In the genomic region with DNA sequence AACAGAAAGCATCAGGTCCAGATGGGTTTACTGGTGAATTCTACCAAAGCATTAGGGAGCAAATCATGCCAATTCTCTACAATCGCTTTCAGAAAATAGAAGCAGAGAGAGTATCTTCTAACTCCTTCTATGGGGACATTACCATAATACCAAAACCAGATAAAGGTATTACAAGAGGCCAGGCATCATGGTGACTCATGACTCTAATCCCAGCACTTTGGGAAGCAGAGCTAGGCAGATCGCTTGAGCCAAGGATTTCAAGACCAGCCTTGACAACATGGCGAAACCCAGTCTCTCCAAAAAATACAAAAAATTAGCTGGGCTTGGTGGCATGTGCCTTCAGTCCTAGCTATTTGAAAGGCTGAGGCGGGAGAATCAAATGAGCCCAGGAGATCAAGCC, we compare ENCODE assay signal across 28 cellular contexts. TPM values are rescaled to one million over a fixed set of nuclear protein-coding genes. Genes with fewer than 3 reads are reported as not detected.
"Had no signal": no experiment of that assay in that cellular context is flagged by ENCODE, and none has a peak within 500 bp of the region (broad histone marks: within the 10 kb centered on the region; RNA-seq: fewer than 3 reads in every experiment).

No MANE protein-coding gene starts in this region.

- H3K4me3 Mint-ChIP-seq: effector memory CD8-positive, alpha-beta T cell; naive B cell; natural killer cell treated with Interleukin-12 subunit alpha and Interleukin-12 subunit beta and Interleukin-15 and Interleukin-18, amount 100 ng/mL, for 72 hours; neural crest cell; stimulated activated memory B cell treated with anti-CD40 and anti-IgM and Interleukin-4, amounts not matched to agents 10 μg/mL and 1 μg/mL and 100 μg/mL, for 72 hours had no signal

- H3K9me3 Mint-ChIP-seq: effector memory CD8-positive, alpha-beta T cell; naive B cell; natural killer cell treated with Interleukin-12 subunit alpha and Interleukin-12 subunit beta and Interleukin-15 and Interleukin-18, amount 100 ng/mL, for 72 hours; neural crest cell; stimulated activated memory B cell treated with anti-CD40 and anti-IgM and Interleukin-4, amounts not matched to agents 10 μg/mL and 1 μg/mL and 100 μg/mL, for 72 hours had no signal

- H3K27ac ChIP-seq: epithelial cell of prostate, esophagus muscularis mucosa, heart right ventricle, lower lobe of right lung, neutrophil, pancreas, right lobe of liver, testis, tibial artery, upper lobe of left lung had no signal

- H3K4me1 Mint-ChIP-seq: naive B cell; neural crest cell; stimulated activated memory B cell treated with anti-CD40 and anti-IgM and Interleukin-4, amounts not matched to agents 10 μg/mL and 1 μg/mL and 100 μg/mL, for 72 hours had no signal

- H3K4me3 ChIP-seq: esophagus muscularis mucosa, heart right ventricle, lower lobe of right lung, pancreas, right lobe of liver, testis, tibial artery, upper lobe of left lung had no signal

- H3K27ac Mint-ChIP-seq: effector memory CD8-positive, alpha-beta T cell; natural killer cell treated with Interleukin-12 subunit alpha and Interleukin-12 subunit beta and Interleukin-15 and Interleukin-18, amount 100 ng/mL, for 72 hours; stimulated activated memory B cell treated with anti-CD40 and anti-IgM and Interleukin-4, amounts not matched to agents 10 μg/mL and 1 μg/mL and 100 μg/mL, for 72 hours had no signal

- ATAC-seq: effector memory CD8-positive, alpha-beta T cell; heart right ventricle; left ventricle myocardium superior; lower lobe of right lung; natural killer cell treated with Interleukin-12 subunit alpha and Interleukin-12 subunit beta and Interleukin-15 and Interleukin-18, amount 100 ng/mL, for 72 hours; pancreas; right lobe of liver; stimulated activated memory B cell treated with anti-CD40 and anti-IgM and Interleukin-4, amounts not matched to agents 10 μg/mL and 1 μg/mL and 100 μg/mL, for 72 hours; stimulated activated naive CD8-positive, alpha-beta T cell treated with anti-CD3 and anti-CD28 coated beads, Interleukin-15, Interleukin-2, amounts not matched to agents 100 U/mL and 50 U/mL, for 24 hours had no signal

- DNase-seq: cortex of kidney; effector memory CD8-positive, alpha-beta T cell; foreskin melanocyte; glutamatergic neuron; heart right ventricle; hippocampal formation; left ventricle myocardium superior; naive B cell; right lobe of liver; stimulated activated CD4-positive, alpha-beta T cell treated with anti-CD3 and anti-CD28 coated beads, Interleukin-4, amount 100 ng/mL, for 4 hours; stimulated activated naive CD8-positive, alpha-beta T cell treated with anti-CD3 and anti-CD28 coated beads, Interleukin-15, Interleukin-2, amounts not matched to agents 100 U/mL and 50 U/mL, for 24 hours; substantia nigra; testis; tibial artery; upper lobe of left lung had no signal

- H3K4me1 ChIP-seq: esophagus muscularis mucosa, lower lobe of right lung, pancreas, right lobe of liver, testis, tibial artery, upper lobe of left lung had no signal

- H3K27me3 ChIP-seq: esophagus muscularis mucosa, heart right ventricle, neutrophil, pancreas, right lobe of liver, testis, tibial artery, upper lobe of left lung had no signal

- H3K27me3 Mint-ChIP-seq: effector memory CD8-positive, alpha-beta T cell; naive B cell; natural killer cell treated with Interleukin-12 subunit alpha and Interleukin-12 subunit beta and Interleukin-15 and Interleukin-18, amount 100 ng/mL, for 72 hours; stimulated activated memory B cell treated with anti-CD40 and anti-IgM and Interleukin-4, amounts not matched to agents 10 μg/mL and 1 μg/mL and 100 μg/mL, for 72 hours had no signal

- H3K9me3 ChIP-seq: esophagus muscularis mucosa, heart right ventricle, lower lobe of right lung, neutrophil, pancreas, right lobe of liver, testis, tibial artery, upper lobe of left lung had no signal

RNA-seq across cellular contexts. Expression of gene HBQ1, which starts 23.0 kb away (rescaled TPM):
- total RNA-seq: fibroblast of lung; heart right ventricle; left ventricle myocardium superior; lower lobe of right lung; mesenteric fat pad; mononuclear cell; natural killer cell treated with Interleukin-12 subunit alpha and Interleukin-12 subunit beta and Interleukin-15 and Interleukin-18, amount 100 ng/mL, for 72 hours; upper lobe of left lung had no signal
- polyA plus RNA-seq: fibroblast of lung, pancreas had no signal

RNA-seq across cellular contexts. Expression of gene HBA1, which starts 26.8 kb away (rescaled TPM):
- total RNA-seq: dermis microvascular lymphatic vessel endothelial cell, fibroblast of lung, neural crest cell had no signal

RNA-seq across cellular contexts. Expression of gene HBA2, which starts 30.6 kb away (rescaled TPM):
- total RNA-seq: dermis microvascular lymphatic vessel endothelial cell; fibroblast of lung; natural killer cell treated with Interleukin-12 subunit alpha and Interleukin-12 subunit beta and Interleukin-15 and Interleukin-18, amount 100 ng/mL, for 72 hours; neural crest cell had no signal
- polyA plus RNA-seq: fibroblast of lung, keratinocyte had no signal
